In the genomic region with DNA sequence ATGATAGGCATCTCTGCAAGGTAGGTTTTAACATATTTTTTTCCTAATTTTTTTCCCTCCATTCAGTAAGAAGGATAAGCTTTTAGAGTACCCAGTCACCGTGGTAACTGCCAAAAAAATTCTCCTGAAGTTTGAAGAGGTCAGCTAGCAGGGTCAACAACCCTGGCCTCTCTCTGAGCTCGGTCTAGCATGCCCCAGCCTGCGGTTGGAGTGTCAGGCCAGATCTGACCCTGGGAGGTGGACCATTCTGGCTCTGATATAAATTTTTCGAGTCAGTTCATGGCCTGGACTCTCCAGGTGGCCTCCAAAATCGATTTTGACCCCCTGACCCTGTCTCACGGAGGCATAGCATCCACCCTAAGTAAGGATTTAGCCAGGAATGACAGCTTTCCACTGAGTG, we compare ENCODE assay signal across 2 cellular contexts.
TF ChIP-seq lines count a peak whose summit lies in the region.

No MANE protein-coding gene starts in this region.

TF ChIP-seq in GM23338, 12 proteins besides CTCF, POLR2A, EP300 and RAD21:
- TF ChIP-seq, protein P1, sequence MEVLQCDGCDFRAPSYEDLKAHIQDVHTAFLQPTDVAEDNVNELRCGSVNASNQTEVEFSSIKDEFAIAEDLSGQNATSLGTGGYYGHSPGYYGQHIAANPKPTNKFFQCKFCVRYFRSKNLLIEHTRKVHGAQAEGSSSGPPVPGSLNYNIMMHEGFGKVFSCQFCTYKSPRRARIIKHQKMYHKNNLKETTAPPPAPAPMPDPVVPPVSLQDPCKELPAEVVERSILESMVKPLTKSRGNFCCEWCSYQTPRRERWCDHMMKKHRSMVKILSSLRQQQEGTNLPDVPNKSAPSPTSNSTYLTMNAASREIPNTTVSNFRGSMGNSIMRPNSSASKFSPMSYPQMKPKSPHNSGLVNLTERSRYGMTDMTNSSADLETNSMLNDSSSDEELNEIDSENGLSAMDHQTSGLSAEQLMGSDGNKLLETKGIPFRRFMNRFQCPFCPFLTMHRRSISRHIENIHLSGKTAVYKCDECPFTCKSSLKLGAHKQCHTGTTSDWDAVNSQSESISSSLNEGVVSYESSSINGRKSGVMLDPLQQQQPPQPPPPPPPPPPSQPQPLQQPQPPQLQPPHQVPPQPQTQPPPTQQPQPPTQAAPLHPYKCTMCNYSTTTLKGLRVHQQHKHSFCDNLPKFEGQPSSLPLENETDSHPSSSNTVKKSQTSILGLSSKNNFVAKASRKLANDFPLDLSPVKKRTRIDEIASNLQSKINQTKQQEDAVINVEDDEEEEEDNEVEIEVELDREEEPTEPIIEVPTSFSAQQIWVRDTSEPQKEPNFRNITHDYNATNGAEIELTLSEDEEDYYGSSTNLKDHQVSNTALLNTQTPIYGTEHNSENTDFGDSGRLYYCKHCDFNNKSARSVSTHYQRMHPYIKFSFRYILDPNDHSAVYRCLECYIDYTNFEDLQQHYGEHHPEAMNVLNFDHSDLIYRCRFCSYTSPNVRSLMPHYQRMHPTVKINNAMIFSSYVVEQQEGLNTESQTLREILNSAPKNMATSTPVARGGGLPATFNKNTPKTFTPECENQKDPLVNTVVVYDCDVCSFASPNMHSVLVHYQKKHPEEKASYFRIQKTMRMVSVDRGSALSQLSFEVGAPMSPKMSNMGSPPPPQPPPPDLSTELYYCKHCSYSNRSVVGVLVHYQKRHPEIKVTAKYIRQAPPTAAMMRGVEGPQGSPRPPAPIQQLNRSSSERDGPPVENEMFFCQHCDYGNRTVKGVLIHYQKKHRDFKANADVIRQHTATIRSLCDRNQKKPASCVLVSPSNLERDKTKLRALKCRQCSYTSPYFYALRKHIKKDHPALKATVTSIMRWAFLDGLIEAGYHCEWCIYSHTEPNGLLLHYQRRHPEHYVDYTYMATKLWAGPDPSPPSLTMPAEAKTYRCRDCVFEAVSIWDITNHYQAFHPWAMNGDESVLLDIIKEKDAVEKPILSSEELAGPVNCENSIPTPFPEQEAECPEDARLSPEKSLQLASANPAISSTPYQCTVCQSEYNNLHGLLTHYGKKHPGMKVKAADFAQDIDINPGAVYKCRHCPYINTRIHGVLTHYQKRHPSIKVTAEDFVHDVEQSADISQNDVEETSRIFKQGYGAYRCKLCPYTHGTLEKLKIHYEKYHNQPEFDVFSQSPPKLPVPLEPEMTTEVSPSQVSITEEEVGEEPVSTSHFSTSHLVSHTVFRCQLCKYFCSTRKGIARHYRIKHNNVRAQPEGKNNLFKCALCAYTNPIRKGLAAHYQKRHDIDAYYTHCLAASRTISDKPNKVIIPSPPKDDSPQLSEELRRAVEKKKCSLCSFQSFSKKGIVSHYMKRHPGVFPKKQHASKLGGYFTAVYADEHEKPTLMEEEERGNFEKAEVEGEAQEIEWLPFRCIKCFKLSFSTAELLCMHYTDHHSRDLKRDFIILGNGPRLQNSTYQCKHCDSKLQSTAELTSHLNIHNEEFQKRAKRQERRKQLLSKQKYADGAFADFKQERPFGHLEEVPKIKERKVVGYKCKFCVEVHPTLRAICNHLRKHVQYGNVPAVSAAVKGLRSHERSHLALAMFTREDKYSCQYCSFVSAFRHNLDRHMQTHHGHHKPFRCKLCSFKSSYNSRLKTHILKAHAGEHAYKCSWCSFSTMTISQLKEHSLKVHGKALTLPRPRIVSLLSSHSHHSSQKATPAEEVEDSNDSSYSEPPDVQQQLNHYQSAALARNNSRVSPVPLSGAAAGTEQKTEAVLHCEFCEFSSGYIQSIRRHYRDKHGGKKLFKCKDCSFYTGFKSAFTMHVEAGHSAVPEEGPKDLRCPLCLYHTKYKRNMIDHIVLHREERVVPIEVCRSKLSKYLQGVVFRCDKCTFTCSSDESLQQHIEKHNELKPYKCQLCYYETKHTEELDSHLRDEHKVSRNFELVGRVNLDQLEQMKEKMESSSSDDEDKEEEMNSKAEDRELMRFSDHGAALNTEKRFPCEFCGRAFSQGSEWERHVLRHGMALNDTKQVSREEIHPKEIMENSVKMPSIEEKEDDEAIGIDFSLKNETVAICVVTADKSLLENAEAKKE (CRISPR knock-in tag; IDR thresholded peaks at IDR 0.05), result no peak

TF ChIP-seq in HepG2, 621 proteins besides CTCF, POLR2A, EP300 and RAD21:
- TF ChIP-seq AGO1 (IDR thresholded peaks at IDR 0.05; ENCODE audit: low read depth, low read length, poor library complexity, severe bottlenecking), result no peak
- TF ChIP-seq, protein P2, sequence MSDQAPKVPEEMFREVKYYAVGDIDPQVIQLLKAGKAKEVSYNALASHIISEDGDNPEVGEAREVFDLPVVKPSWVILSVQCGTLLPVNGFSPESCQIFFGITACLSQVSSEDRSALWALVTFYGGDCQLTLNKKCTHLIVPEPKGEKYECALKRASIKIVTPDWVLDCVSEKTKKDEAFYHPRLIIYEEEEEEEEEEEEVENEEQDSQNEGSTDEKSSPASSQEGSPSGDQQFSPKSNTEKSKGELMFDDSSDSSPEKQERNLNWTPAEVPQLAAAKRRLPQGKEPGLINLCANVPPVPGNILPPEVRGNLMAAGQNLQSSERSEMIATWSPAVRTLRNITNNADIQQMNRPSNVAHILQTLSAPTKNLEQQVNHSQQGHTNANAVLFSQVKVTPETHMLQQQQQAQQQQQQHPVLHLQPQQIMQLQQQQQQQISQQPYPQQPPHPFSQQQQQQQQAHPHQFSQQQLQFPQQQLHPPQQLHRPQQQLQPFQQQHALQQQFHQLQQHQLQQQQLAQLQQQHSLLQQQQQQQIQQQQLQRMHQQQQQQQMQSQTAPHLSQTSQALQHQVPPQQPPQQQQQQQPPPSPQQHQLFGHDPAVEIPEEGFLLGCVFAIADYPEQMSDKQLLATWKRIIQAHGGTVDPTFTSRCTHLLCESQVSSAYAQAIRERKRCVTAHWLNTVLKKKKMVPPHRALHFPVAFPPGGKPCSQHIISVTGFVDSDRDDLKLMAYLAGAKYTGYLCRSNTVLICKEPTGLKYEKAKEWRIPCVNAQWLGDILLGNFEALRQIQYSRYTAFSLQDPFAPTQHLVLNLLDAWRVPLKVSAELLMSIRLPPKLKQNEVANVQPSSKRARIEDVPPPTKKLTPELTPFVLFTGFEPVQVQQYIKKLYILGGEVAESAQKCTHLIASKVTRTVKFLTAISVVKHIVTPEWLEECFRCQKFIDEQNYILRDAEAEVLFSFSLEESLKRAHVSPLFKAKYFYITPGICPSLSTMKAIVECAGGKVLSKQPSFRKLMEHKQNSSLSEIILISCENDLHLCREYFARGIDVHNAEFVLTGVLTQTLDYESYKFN (CRISPR knock-in tag; conservative IDR thresholded peaks at IDR 0.05), result no peak
- TF ChIP-seq ZNF605 (CRISPR knock-in tag; IDR thresholded peaks at IDR 0.05), result no peak
- TF ChIP-seq ZNF713 (CRISPR knock-in tag; IDR thresholded peaks at IDR 0.05), result no peak
- TF ChIP-seq, protein P3, sequence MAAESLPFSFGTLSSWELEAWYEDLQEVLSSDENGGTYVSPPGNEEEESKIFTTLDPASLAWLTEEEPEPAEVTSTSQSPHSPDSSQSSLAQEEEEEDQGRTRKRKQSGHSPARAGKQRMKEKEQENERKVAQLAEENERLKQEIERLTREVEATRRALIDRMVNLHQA (CRISPR knock-in tag; IDR thresholded peaks at IDR 0.05), result no peak
- 0 out of 2 replicates have a peak, but pooled peaks have one; percentile 23 for TF ChIP-seq ONECUT2 (CRISPR knock-in tag; IDR thresholded peaks at IDR 0.05)
